ENCODE assay signal across 10 cellular contexts in genomic region chrX:80578518-80579105, GRCh38.
DNase-seq lines count a peak whose midpoint lies in the region; ATAC-seq and TF ChIP-seq lines count a peak whose summit lies in the region.
"Had no signal": no experiment of that assay in that cellular context is flagged by ENCODE, and none has a peak within 500 bp of the region (broad histone marks: within the 10 kb centered on the region; RNA-seq: fewer than 3 reads in every experiment).

No MANE protein-coding gene starts in this region.

- in situ Hi-C loops in transverse colon (cut with MboI; ENCODE audit: low pct_ligation_motif_present in 1 of 4, low pct_unique_long_range_greater_than_20kb in 1 of 4, low sequenced_read_pairs in 3 of 4): no loop called here

- DNase-seq in DMS114 treated with DMSO at 0.1 percent for 48 hours (lab: John Stamatoyannopoulos, UW; ENCODE audit: unreplicated experiment): peak; percentile 4
- peak; percentile 56 for DNase-seq in fibroblast of the aortic adventitia (ENCODE audit: low read depth)
- DNase-seq in transverse colon: no peak
- DNase-seq in CD8-positive, alpha-beta memory T cell: no peak
- no peak for DNase-seq in activated naive CD8-positive, alpha-beta T cell treated with anti-CD3 and anti-CD28 coated beads, Interleukin-2, amount 50 U/mL, for 24 hours
- no peak for DNase-seq in activated CD4-positive, alpha-beta T cell treated with anti-CD3 and anti-CD28 coated beads for 36 hours

- CTCF ChIA-PET in CD8-positive, alpha-beta memory T cell (lab: Charles Lee): no interaction called here
- CTCF ChIA-PET in activated CD4-positive, alpha-beta T cell treated with anti-CD3 and anti-CD28 coated beads for 36 hours (lab: Charles Lee): interaction anchor here (0.6 kb wide), 1 partner anchor 149 kb away, joined by 3 read pairs; no protein-coding TSS in a partner anchor

- peak; percentile 59 for TF ChIP-seq CTCF in OCI-LY3 (IDR thresholded peaks at IDR 0.05; ENCODE audit: low read depth, low read length)
- TF ChIP-seq CTCF in fibroblast of the aortic adventitia (IDR thresholded peaks at IDR 0.05; ENCODE audit: insufficient read depth, low read length): peak; percentile 63
- peak in 4 of 5 experiments; percentile 23 to 48 (median 26) for TF ChIP-seq CTCF in transverse colon (IDR thresholded peaks at IDR 0.05)

- no peak overlapping the region for H3K4me3 Mint-ChIP-seq in CD8-positive, alpha-beta memory T cell
- no peak overlapping the region for H3K4me3 Mint-ChIP-seq in activated naive CD8-positive, alpha-beta T cell treated with anti-CD3 and anti-CD28 coated beads, Interleukin-2, amount 50 U/mL, for 24 hours
- H3K4me3 Mint-ChIP-seq in activated CD4-positive, alpha-beta T cell treated with anti-CD3 and anti-CD28 coated beads for 36 hours: no peak overlapping the region
- H3K4me3 Mint-ChIP-seq: naive thymus-derived CD4-positive, alpha-beta T cell had no signal

- no peak overlapping the region for H3K27ac ChIP-seq in OCI-LY3 (ENCODE audit: low read length)
- H3K27ac ChIP-seq in transverse colon: no peak overlapping the region
- H3K27ac ChIP-seq in CD8-positive, alpha-beta memory T cell (ENCODE audit: low read depth, low read length): no peak overlapping the region
- H3K27ac ChIP-seq: SJSA1 had no signal

- no peaks in the 10 kb centered on the region for H3K4me1 Mint-ChIP-seq in CD8-positive, alpha-beta memory T cell
- H3K4me1 Mint-ChIP-seq in activated naive CD8-positive, alpha-beta T cell treated with anti-CD3 and anti-CD28 coated beads, Interleukin-2, amount 50 U/mL, for 24 hours: no peaks in the 10 kb centered on the region
- no peaks in the 10 kb centered on the region for H3K4me1 Mint-ChIP-seq in activated CD4-positive, alpha-beta T cell treated with anti-CD3 and anti-CD28 coated beads for 36 hours
- H3K4me1 Mint-ChIP-seq: naive thymus-derived CD4-positive, alpha-beta T cell had no signal

- no peaks in the 10 kb centered on the region for H3K27me3 Mint-ChIP-seq in CD8-positive, alpha-beta memory T cell
- H3K27me3 Mint-ChIP-seq in activated naive CD8-positive, alpha-beta T cell treated with anti-CD3 and anti-CD28 coated beads, Interleukin-2, amount 50 U/mL, for 24 hours: no peaks in the 10 kb centered on the region
- H3K27me3 Mint-ChIP-seq in activated CD4-positive, alpha-beta T cell treated with anti-CD3 and anti-CD28 coated beads for 36 hours: no peaks in the 10 kb centered on the region
- H3K27me3 Mint-ChIP-seq: naive thymus-derived CD4-positive, alpha-beta T cell had no signal

- H3K36me3 Mint-ChIP-seq in CD8-positive, alpha-beta memory T cell: no peaks in the 10 kb centered on the region
- no peaks in the 10 kb centered on the region for H3K36me3 Mint-ChIP-seq in activated naive CD8-positive, alpha-beta T cell treated with anti-CD3 and anti-CD28 coated beads, Interleukin-2, amount 50 U/mL, for 24 hours (ENCODE audit: low read depth)
- H3K36me3 Mint-ChIP-seq in activated CD4-positive, alpha-beta T cell treated with anti-CD3 and anti-CD28 coated beads for 36 hours (ENCODE audit: low read depth): no peaks in the 10 kb centered on the region
- H3K36me3 Mint-ChIP-seq: naive thymus-derived CD4-positive, alpha-beta T cell had no signal

- H3K4me3 ChIP-seq in OCI-LY3 (ENCODE audit: low read length) (no peak overlapping the region), fibroblast of the aortic adventitia (ENCODE audit: low read depth, low read length) (no peak overlapping the region), transverse colon (no peak overlapping the region)
- no peak overlapping the region for H3K4me3 ChIP-seq in CD8-positive, alpha-beta memory T cell (ENCODE audit: low read length)
- H3K4me3 ChIP-seq: SJSA1 had no signal

- TF ChIP-seq EP300 in transverse colon (IDR thresholded peaks at IDR 0.05; ENCODE audit: low read depth): no peak

- no peaks in the 10 kb centered on the region for H3K36me3 ChIP-seq in OCI-LY3 (replicated peaks; ENCODE audit: low read depth, low read length)
- no peaks in the 10 kb centered on the region for H3K36me3 ChIP-seq in transverse colon
- no peaks in the 10 kb centered on the region for H3K36me3 ChIP-seq in CD8-positive, alpha-beta memory T cell (ENCODE audit: insufficient read depth, low read length)
- H3K36me3 ChIP-seq: SJSA1 had no signal

- intact Hi-C loops in transverse colon (cut with DNase I; ENCODE audit: low total_unique reads): no loop called here
- intact Hi-C loops in activated CD4-positive, alpha-beta T cell treated with anti-CD3 and anti-CD28 coated beads for 36 hours (cut with DNase I, micrococcal nuclease): loop anchor here in 1 of 2 experiments (2.0 to 5.0 kb wide), 2 partner anchors 146 to 296 kb away; no protein-coding TSS in a partner anchor

- no peaks in the 10 kb centered on the region for H3K79me2 ChIP-seq in OCI-LY3 (ENCODE audit: low read length)

- no peak overlapping the region for H3K9ac ChIP-seq in OCI-LY3 (ENCODE audit: low read length)

- H3K27me3 ChIP-seq in OCI-LY3 (ENCODE audit: low read depth, low read length) (no peaks in the 10 kb centered on the region), transverse colon (no peaks in the 10 kb centered on the region)
- H3K27me3 ChIP-seq in CD8-positive, alpha-beta memory T cell (ENCODE audit: insufficient read depth, low read length, poor library complexity, severe bottlenecking): no peaks in the 10 kb centered on the region
- H3K27me3 ChIP-seq: SJSA1 had no signal

- H3K27ac Mint-ChIP-seq in CD8-positive, alpha-beta memory T cell: no peak overlapping the region
- no peak overlapping the region for H3K27ac Mint-ChIP-seq in activated naive CD8-positive, alpha-beta T cell treated with anti-CD3 and anti-CD28 coated beads, Interleukin-2, amount 50 U/mL, for 24 hours
- H3K27ac Mint-ChIP-seq in activated CD4-positive, alpha-beta T cell treated with anti-CD3 and anti-CD28 coated beads for 36 hours: no peak overlapping the region
- H3K27ac Mint-ChIP-seq: naive thymus-derived CD4-positive, alpha-beta T cell had no signal

- WGBS in transverse colon (ENCODE audit: low coverage in 1 of 2), 2 donors: 17 to 33% methylated on average over 1 to 3 of the region's 3 CpGs

- 0 out of 2 replicates have a peak overlapping the region, but pooled peaks have one; percentile 54 for H2AFZ ChIP-seq in OCI-LY3 (ENCODE audit: low read depth, low read length)

- H3K9me3 Mint-ChIP-seq in CD8-positive, alpha-beta memory T cell: peaks cover 0 to 2% (median 0%) of the 10 kb centered on the region in 5 donors
- no peaks in the 10 kb centered on the region for H3K9me3 Mint-ChIP-seq in activated naive CD8-positive, alpha-beta T cell treated with anti-CD3 and anti-CD28 coated beads, Interleukin-2, amount 50 U/mL, for 24 hours
- no peaks in the 10 kb centered on the region for H3K9me3 Mint-ChIP-seq in activated CD4-positive, alpha-beta T cell treated with anti-CD3 and anti-CD28 coated beads for 36 hours (ENCODE audit: low read depth)

- POLR2A ChIA-PET in CD8-positive, alpha-beta memory T cell (lab: Charles Lee): no interaction called here
- POLR2A ChIA-PET in activated CD4-positive, alpha-beta T cell treated with anti-CD3 and anti-CD28 coated beads for 36 hours (lab: Charles Lee): no interaction called here

- no peaks in the 10 kb centered on the region for H4K20me1 ChIP-seq in OCI-LY3 (ENCODE audit: insufficient read depth, low read length)

- TF ChIP-seq POLR2A in transverse colon (IDR thresholded peaks at IDR 0.05): no peak

- H3K4me2 ChIP-seq in OCI-LY3 (ENCODE audit: low read length): no peak overlapping the region

- H3K9me3 ChIP-seq in OCI-LY3 (ENCODE audit: insufficient read depth, low read length): no peaks in the 10 kb centered on the region
- H3K9me3 ChIP-seq in transverse colon: no peaks in the 10 kb centered on the region
- H3K9me3 ChIP-seq in CD8-positive, alpha-beta memory T cell (ENCODE audit: low read length): no peaks in the 10 kb centered on the region
- H3K9me3 ChIP-seq: SJSA1 had no signal

- no peaks in the 10 kb centered on the region for H3K4me1 ChIP-seq in OCI-LY3 (ENCODE audit: low read length)
- H3K4me1 ChIP-seq in transverse colon: no peaks in the 10 kb centered on the region
- H3K4me1 ChIP-seq in CD8-positive, alpha-beta memory T cell (ENCODE audit: insufficient read depth, low read length): no peaks in the 10 kb centered on the region
- H3K4me1 ChIP-seq: SJSA1 had no signal

- peak; percentile 63 for ATAC-seq in GM21717 (IDR thresholded peaks at IDR 0.05; ENCODE audit: unreplicated experiment)
- ATAC-seq in activated naive CD8-positive, alpha-beta T cell treated with anti-CD3 and anti-CD28 coated beads, Interleukin-2, amount 50 U/mL, for 24 hours: no peak
- ATAC-seq in activated CD4-positive, alpha-beta T cell treated with anti-CD3 and anti-CD28 coated beads for 36 hours: no peak
- ATAC-seq: naive thymus-derived CD4-positive, alpha-beta T cell had no signal

Comparison
In these comparisons a context has a peak if more than half of its experiments do, and no peak if none do; other contexts are left out.
1. DNase-seq: peak in DMS114 treated with DMSO at 0.1 percent for 48 hours (single experiment) and fibroblast of the aortic adventitia (single experiment); none in transverse colon (single experiment), CD8-positive, alpha-beta memory T cell (0 of 5), activated naive CD8-positive, alpha-beta T cell treated with anti-CD3 and anti-CD28 coated beads, Interleukin-2, amount 50 U/mL, for 24 hours (single experiment) and activated CD4-positive, alpha-beta T cell treated with anti-CD3 and anti-CD28 coated beads for 36 hours (single experiment).
2. Peak in every context shown above with its lines, with median percentiles within 50 percentile points of each other: CTCF ChIP-seq.